Comparison of ENCODE assay signal across 1 cellular context in genomic region chr5:154228696-154229095, GRCh38.
TF ChIP-seq lines count a peak whose summit lies in the region.

No MANE protein-coding gene starts in this region.

TF ChIP-seq in GM12878, 131 proteins besides CTCF, POLR2A, EP300 and RAD21 (continued from another document and continues in another):
- TF ChIP-seq RELB (IDR thresholded peaks at IDR 0.05; ENCODE audit: low read depth) = peak; percentile 80
- TF ChIP-seq NRF1 (conservative IDR thresholded peaks at IDR 0.05; ENCODE audit: low read depth, low read length) = no peak
- TF ChIP-seq ZNF592 (IDR thresholded peaks at IDR 0.05) = no peak
- TF ChIP-seq CEBPZ (IDR thresholded peaks at IDR 0.05; ENCODE audit: low read depth, low read length) = no peak
- TF ChIP-seq MEF2B (IDR thresholded peaks at IDR 0.05; ENCODE audit: partially characterized antibody, poor library complexity, severe bottlenecking) = peak; percentile 47
- TF ChIP-seq SREBF1 (IDR thresholded peaks at IDR 0.05; ENCODE audit: low read length) = no peak
- no peak for TF ChIP-seq ESRRA (IDR thresholded peaks at IDR 0.05; ENCODE audit: low read length)
- TF ChIP-seq IKZF1 (conservative IDR thresholded peaks at IDR 0.05) = peak; percentile 69
- no peak for TF ChIP-seq IRF3 (IDR thresholded peaks at IDR 0.05)
- TF ChIP-seq SPI1 (IDR thresholded peaks at IDR 0.05; ENCODE audit: borderline replicate concordance, insufficient read depth, low read depth, low read length) = peak; percentile 95
- peak; percentile 42; the same call in 1 of the 2 replicates for TF ChIP-seq ZNF217 (IDR thresholded peaks at IDR 0.05)
- no peak for TF ChIP-seq SIN3A (IDR thresholded peaks at IDR 0.05; ENCODE audit: low read depth, low read length)
- peak; percentile 43; the same call in 1 of the 2 replicates for TF ChIP-seq ZNF24 (IDR thresholded peaks at IDR 0.05)
- no peak for TF ChIP-seq PRDM15 (CRISPR knock-in tag; IDR thresholded peaks at IDR 0.05)
- no peak for TF ChIP-seq E4F1 (IDR thresholded peaks at IDR 0.05; ENCODE audit: borderline replicate concordance, partially characterized antibody)
- no peak for TF ChIP-seq CHD4 (IDR thresholded peaks at IDR 0.05)
- TF ChIP-seq SMAD1 (IDR thresholded peaks at IDR 0.05; ENCODE audit: low read depth, partially characterized antibody) = no peak
- TF ChIP-seq CHD1 (IDR thresholded peaks at IDR 0.05; ENCODE audit: low read depth, low read length) = no peak
- no peak for TF ChIP-seq ZNF274 (IDR thresholded peaks at IDR 0.05; ENCODE audit: insufficient read depth, insufficient read length)
- no peak for TF ChIP-seq CBX3 (IDR thresholded peaks at IDR 0.05; ENCODE audit: borderline replicate concordance, low read depth)
- TF ChIP-seq REST (IDR thresholded peaks at IDR 0.05; ENCODE audit: low read depth, low read length) = no peak
- TF ChIP-seq ELK1 (IDR thresholded peaks at IDR 0.05; ENCODE audit: low read depth, low read length) = no peak
- TF ChIP-seq HDGF (IDR thresholded peaks at IDR 0.05) = no peak
- TF ChIP-seq MLLT1 (IDR thresholded peaks at IDR 0.05) = no peak; the same call in none of the 2 replicates
- no peak for TF ChIP-seq MYB (IDR thresholded peaks at IDR 0.05; ENCODE audit: borderline replicate concordance, low read depth, low read length)
- no peak for TF ChIP-seq TCF12 (IDR thresholded peaks at IDR 0.05; ENCODE audit: low read depth, low read length)
- TF ChIP-seq TBL1XR1 (IDR thresholded peaks at IDR 0.05; ENCODE audit: low read depth, low read length) = peak; percentile 67; the same call in 1 of the 2 replicates
- TF ChIP-seq NR2C1 (IDR thresholded peaks at IDR 0.05) = no peak
- no peak for TF ChIP-seq ZBED1 (IDR thresholded peaks at IDR 0.05; ENCODE audit: borderline replicate concordance)
- TF ChIP-seq CEBPB (IDR thresholded peaks at IDR 0.05; ENCODE audit: borderline replicate concordance in 1 of 2, low read depth in 2 of 2, low read length in 2 of 2) = no peak
- TF ChIP-seq ZSCAN29 (IDR thresholded peaks at IDR 0.05) = no peak
